13 cellular contexts compared by ENCODE assay signal in the genomic region with DNA sequence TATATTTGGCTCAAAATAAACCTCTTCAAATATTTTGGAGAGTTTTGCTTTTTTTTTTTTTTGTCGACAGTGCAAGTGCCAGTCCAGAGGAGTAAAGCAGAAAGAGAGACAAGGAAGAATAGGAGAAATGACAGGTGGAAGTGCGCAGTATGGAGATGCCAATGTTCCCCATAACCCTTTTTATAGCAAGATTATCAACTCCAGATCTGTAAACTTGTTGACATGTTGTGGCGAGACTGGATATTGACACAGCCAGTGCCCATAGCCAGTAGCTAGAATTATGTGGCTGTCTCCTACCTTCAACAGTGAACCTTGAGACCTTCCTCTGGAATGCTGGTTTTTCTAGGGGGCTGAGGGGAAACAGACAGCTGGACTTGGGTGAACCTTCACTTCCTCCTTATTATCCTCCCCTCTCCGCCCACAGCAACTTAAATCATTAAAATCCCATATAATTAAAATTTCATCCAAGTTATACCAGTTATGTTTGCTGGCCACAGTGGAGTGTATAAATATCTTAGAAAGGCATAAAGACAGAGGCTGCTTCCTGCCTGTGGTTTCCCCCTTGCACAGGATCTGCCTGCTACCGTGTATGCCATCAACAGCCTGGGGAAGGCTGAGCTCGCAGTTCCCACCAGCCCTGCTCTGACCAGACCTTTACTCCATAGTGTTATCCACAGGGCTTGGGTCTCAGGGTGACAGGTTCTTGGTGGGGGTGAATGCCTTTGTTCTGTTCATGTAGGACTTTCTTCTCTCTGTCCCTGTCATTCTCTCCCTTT.
DNase-seq lines count a peak whose midpoint lies in the region; ATAC-seq and TF ChIP-seq lines count a peak whose summit lies in the region.
"Had no signal": no experiment of that assay in that cellular context is flagged by ENCODE, and none has a peak within 500 bp of the region (broad histone marks: within the 10 kb centered on the region; RNA-seq: fewer than 3 reads in every experiment).

No MANE protein-coding gene starts in this region.

- H3K36me3 ChIP-seq in BLaER1, result no peaks in the 10 kb centered on the region
- H3K36me3 ChIP-seq: SJSA1 had no signal

- peak; percentile 1 for DNase-seq in T follicular helper cell (ENCODE audit: low read depth)
- DNase-seq in activated naive CD8-positive, alpha-beta T cell treated with anti-CD3 and anti-CD28 coated beads, Interleukin-2, amount 50 U/mL, for 24 hours, result no peak
- no peak for DNase-seq in nephron progenitor cell
- no peak for DNase-seq in inferior parietal cortex (ENCODE audit: extremely low spot score)
- DNase-seq: NCI-H187, NCI-H774 had no signal

- H3K4me1 ChIP-seq in BLaER1, result peaks cover 30% of the 10 kb centered on the region
- H3K4me1 ChIP-seq: SJSA1 had no signal

- peak overlapping the region; percentile 35; the same call in 1 of the 2 replicates for H3K27ac ChIP-seq in BLaER1
- H3K27ac ChIP-seq: SJSA1 had no signal

- no peak overlapping the region for H3K4me3 Mint-ChIP-seq in activated naive CD8-positive, alpha-beta T cell treated with anti-CD3 and anti-CD28 coated beads, Interleukin-2, amount 50 U/mL, for 24 hours
- no peak overlapping the region for H3K4me3 Mint-ChIP-seq in nephron progenitor cell
- H3K4me3 Mint-ChIP-seq: stimulated activated naive CD8-positive, alpha-beta T cell treated with anti-CD3 and anti-CD28 coated beads, Interleukin-15, Interleukin-2, amounts not matched to agents 100 ng/mL and 50 ng/mL, for 24 hours had no signal

- H3K27me3 Mint-ChIP-seq in activated naive CD8-positive, alpha-beta T cell treated with anti-CD3 and anti-CD28 coated beads, Interleukin-2, amount 50 U/mL, for 24 hours, result no peaks in the 10 kb centered on the region
- H3K27me3 Mint-ChIP-seq in nephron progenitor cell (ENCODE audit: low read depth, poor library complexity), result peaks cover 5% of the 10 kb centered on the region
- H3K27me3 Mint-ChIP-seq: stimulated activated naive CD8-positive, alpha-beta T cell treated with anti-CD3 and anti-CD28 coated beads, Interleukin-15, Interleukin-2, amounts not matched to agents 100 ng/mL and 50 ng/mL, for 24 hours had no signal

- peaks cover 4% of the 10 kb centered on the region for H3K36me3 Mint-ChIP-seq in activated naive CD8-positive, alpha-beta T cell treated with anti-CD3 and anti-CD28 coated beads, Interleukin-2, amount 50 U/mL, for 24 hours (ENCODE audit: low read depth)
- no peaks in the 10 kb centered on the region for H3K36me3 Mint-ChIP-seq in nephron progenitor cell (ENCODE audit: low read depth)

- H3K4me1 Mint-ChIP-seq in activated naive CD8-positive, alpha-beta T cell treated with anti-CD3 and anti-CD28 coated beads, Interleukin-2, amount 50 U/mL, for 24 hours, result peaks cover 23% of the 10 kb centered on the region
- no peaks in the 10 kb centered on the region for H3K4me1 Mint-ChIP-seq in nephron progenitor cell

- H4K20me1 ChIP-seq in BLaER1, result no peaks in the 10 kb centered on the region

- H3K9me3 Mint-ChIP-seq in activated naive CD8-positive, alpha-beta T cell treated with anti-CD3 and anti-CD28 coated beads, Interleukin-2, amount 50 U/mL, for 24 hours, result no peaks in the 10 kb centered on the region
- H3K9me3 Mint-ChIP-seq in nephron progenitor cell, result peaks cover 15% of the 10 kb centered on the region
- H3K9me3 Mint-ChIP-seq: stimulated activated naive CD8-positive, alpha-beta T cell treated with anti-CD3 and anti-CD28 coated beads, Interleukin-15, Interleukin-2, amounts not matched to agents 100 ng/mL and 50 ng/mL, for 24 hours had no signal

- H3K27ac Mint-ChIP-seq in activated naive CD8-positive, alpha-beta T cell treated with anti-CD3 and anti-CD28 coated beads, Interleukin-2, amount 50 U/mL, for 24 hours, result no peak overlapping the region
- no peak overlapping the region for H3K27ac Mint-ChIP-seq in nephron progenitor cell
- H3K27ac Mint-ChIP-seq: stimulated activated naive CD8-positive, alpha-beta T cell treated with anti-CD3 and anti-CD28 coated beads, Interleukin-15, Interleukin-2, amounts not matched to agents 100 ng/mL and 50 ng/mL, for 24 hours had no signal

- no peak overlapping the region for H3K9ac ChIP-seq in BLaER1

- 0 out of 2 replicates have a peak, but pooled peaks cover 5% of the 10 kb centered on the region for H3K9me3 ChIP-seq in BLaER1

- H3K27me3 ChIP-seq in BLaER1, result no peaks in the 10 kb centered on the region
- H3K27me3 ChIP-seq: SJSA1 had no signal

- no peak for TF ChIP-seq CTCF in nephron progenitor cell (IDR thresholded peaks at IDR 0.05)

- ATAC-seq in HG02870 (IDR thresholded peaks at IDR 0.05; ENCODE audit: unreplicated experiment), result peak; percentile 42
- ATAC-seq in activated naive CD8-positive, alpha-beta T cell treated with anti-CD3 and anti-CD28 coated beads, Interleukin-2, amount 50 U/mL, for 24 hours, result peak; percentile 46
- no peak for ATAC-seq in GM18519 (IDR thresholded peaks at IDR 0.05; ENCODE audit: low FRiP score, unreplicated experiment)
- no peak for ATAC-seq in HG03039 (IDR thresholded peaks at IDR 0.05; ENCODE audit: unreplicated experiment)
- ATAC-seq: GM12878 had no signal

- H3K4me3 ChIP-seq in BLaER1, result no peak overlapping the region
- H3K4me3 ChIP-seq: GM12878, SJSA1 had no signal

- H3K4me2 ChIP-seq in BLaER1, result peak overlapping the region; percentile 82

Comparison
In these comparisons a context has a peak if more than half of its experiments do, and no peak if none do; other contexts are left out.
1. ATAC-seq: peak in HG02870 (single experiment) and activated naive CD8-positive, alpha-beta T cell treated with anti-CD3 and anti-CD28 coated beads, Interleukin-2, amount 50 U/mL, for 24 hours (single experiment); none in GM18519 (single experiment) and HG03039 (single experiment).